In genomic region chr10:34537629-34538231, GRCh38 we compare ENCODE assay signal across 8 cellular contexts.
DNase-seq lines count a peak whose midpoint lies in the region; ATAC-seq, FAIRE-seq and TF ChIP-seq lines count a peak whose summit lies in the region.
"Had no signal": no experiment of that assay in that cellular context is flagged by ENCODE, and none has a peak within 500 bp of the region (broad histone marks: within the 10 kb centered on the region; RNA-seq: fewer than 3 reads in every experiment).

No MANE protein-coding gene starts in this region.

- H3K27me3 ChIP-seq in osteoblast (ENCODE audit: insufficient read depth, low read length), result no peaks in the 10 kb centered on the region
- H3K27me3 ChIP-seq in Caco-2 (replicated peaks; ENCODE audit: control insufficient read depth, insufficient read depth, low read length), result no peaks in the 10 kb centered on the region

- peak; percentile 37 for DNase-seq in osteoblast (ENCODE audit: insufficient read length, low spot score, missing footprints)
- no peak for DNase-seq in H4 (ENCODE audit: low spot score)
- DNase-seq in D721Med (ENCODE audit: insufficient read length, low spot score), result no peak
- DNase-seq in Caco-2, result no peak
- DNase-seq: activated CD4-positive, CD25-positive, alpha-beta regulatory T cell had no signal

- H3K4me1 ChIP-seq in osteoblast (ENCODE audit: insufficient read depth, low read length) (peaks cover 15% of the 10 kb centered on the region), Caco-2 (0 out of 2 replicates have a peak, but pooled peaks cover 5% of the 10 kb centered on the region)

- H3K4me2 ChIP-seq in osteoblast (ENCODE audit: insufficient read depth, low read length), result peak overlapping the region; percentile 91

- H3K79me2 ChIP-seq in osteoblast (ENCODE audit: insufficient read depth, low read length), result no peaks in the 10 kb centered on the region

- H3K9me3 Mint-ChIP-seq in Caco-2 (ENCODE audit: unreplicated experiment), result no peaks in the 10 kb centered on the region

- BruUV-seq in Caco-2 (replicated peaks; lab: Mats Ljungman, UMichigan), result no TSS peak

- H3K4me3 Mint-ChIP-seq in Caco-2 (ENCODE audit: unreplicated experiment), result no peak overlapping the region

- no peak for FAIRE-seq in D721Med (lab: Jason Lieb, UNC)

- no peak overlapping the region for H3K27ac ChIP-seq in osteoblast (ENCODE audit: low read depth, low read length)

- H3K4me3 ChIP-seq in osteoblast (ENCODE audit: insufficient read depth, low read length), result peak overlapping the region; percentile 39
- no peak overlapping the region for H3K4me3 ChIP-seq in Caco-2 (ENCODE audit: low read depth, low read length)

- ATAC-seq in GM19023 (IDR thresholded peaks at IDR 0.05; ENCODE audit: unreplicated experiment) (peak; percentile 69), HG02588 (IDR thresholded peaks at IDR 0.05; ENCODE audit: unreplicated experiment) (peak; percentile 71), HG03571 (IDR thresholded peaks at IDR 0.05; ENCODE audit: unreplicated experiment) (peak; percentile 82)

- no peak overlapping the region for H2AFZ ChIP-seq in osteoblast (ENCODE audit: low read length)

- CTCF ChIA-PET in Caco-2 (lab: Charles Lee), result no interaction called here

- H3K27ac Mint-ChIP-seq in Caco-2 (ENCODE audit: unreplicated experiment), result no peak overlapping the region

- TF ChIP-seq CTCF in osteoblast (IDR thresholded peaks at IDR 0.05; ENCODE audit: extremely low read depth, low read depth, low read length), result no peak
- no peak for TF ChIP-seq CTCF in D721Med (IDR thresholded peaks at IDR 0.05; ENCODE audit: insufficient read depth, missing control alignments)
- no peak for TF ChIP-seq CTCF in Caco-2 (IDR thresholded peaks at IDR 0.05; ENCODE audit: insufficient read depth in 1 of 2, low read depth in 1 of 2, low read length in 1 of 2, severe bottlenecking in 1 of 2, unreplicated experiment in 1 of 2)

- intact Hi-C loops in Caco-2 (cut with micrococcal nuclease; ENCODE audit: unreplicated experiment), result no loop called here

- H3K36me3 ChIP-seq in osteoblast (ENCODE audit: insufficient read depth, low read length), result no peaks in the 10 kb centered on the region
- no peaks in the 10 kb centered on the region for H3K36me3 ChIP-seq in Caco-2 (ENCODE audit: control insufficient read depth, insufficient read depth, low read length)

- H3K36me3 Mint-ChIP-seq in Caco-2 (ENCODE audit: insufficient read depth, unreplicated experiment), result peaks cover 10% of the 10 kb centered on the region

- POLR2A ChIA-PET in Caco-2 (lab: Charles Lee), result no interaction called here

- H3K27me3 Mint-ChIP-seq in Caco-2 (ENCODE audit: insufficient read depth, unreplicated experiment), result no peaks in the 10 kb centered on the region

- H4K20me1 ChIP-seq in osteoblast (ENCODE audit: insufficient read depth, low read length), result peaks cover 2% of the 10 kb centered on the region

- no peaks in the 10 kb centered on the region for H3K9me3 ChIP-seq in osteoblast (ENCODE audit: low read depth, low read length)
- H3K9me3 ChIP-seq in Caco-2, result no peaks in the 10 kb centered on the region

- H3K4me1 Mint-ChIP-seq in Caco-2 (ENCODE audit: low read depth, unreplicated experiment), result peaks cover 19% of the 10 kb centered on the region
